ENCODE assay signal across 13 cellular contexts in genomic region chr2:207219716-207220414, GRCh38. TPM values are rescaled to one million over a fixed set of nuclear protein-coding genes. Genes with fewer than 3 reads are reported as not detected.
DNase-seq lines count a peak whose midpoint lies in the region; ATAC-seq, FAIRE-seq and TF ChIP-seq lines count a peak whose summit lies in the region.
"Had no signal": no experiment of that assay in that cellular context is flagged by ENCODE, and none has a peak within 500 bp of the region (broad histone marks: within the 10 kb centered on the region; RNA-seq: fewer than 3 reads in every experiment).

No MANE protein-coding gene starts in this region.

- CTCF ChIA-PET in activated naive CD4-positive, alpha-beta T cell treated with anti-CD3 and anti-CD28 coated beads for 36 hours (lab: Charles Lee) = interaction anchor here (1.2 kb wide), 1 partner anchor 15 kb away, joined by 3 read pairs; no protein-coding TSS in a partner anchor

- H3K9me3 ChIP-seq in SJSA1 (replicated peaks) = no peaks in the 10 kb centered on the region

- H3K36me3 ChIP-seq in SJSA1 = no peaks in the 10 kb centered on the region

- FAIRE-seq in GM12891 (lab: Jason Lieb, UNC) = no peak

- ATAC-seq in GM19395 (IDR thresholded peaks at IDR 0.05; ENCODE audit: unreplicated experiment) = no peak

- DNase-seq in H4 (ENCODE audit: low spot score) (peak; percentile 58), SJSA1 (ENCODE audit: low read depth in 1 of 2, low spot score in 2 of 2) (peak; percentile 60 to 64), fibroblast of gingiva (ENCODE audit: low read depth) (peak; percentile 61), skeletal muscle cell (ENCODE audit: low read depth) (peak; percentile 72), GM12891 (ENCODE audit: insufficient read length, low spot score) (no peak)
- DNase-seq in activated naive CD4-positive, alpha-beta T cell treated with anti-CD3 and anti-CD28 coated beads for 36 hours = no peak
- DNase-seq: activated CD4-positive, alpha-beta memory T cell treated with anti-CD3 and anti-CD28 coated beads, Interleukin-2, amount 10 ng/mL, durations not matched to agents 7 days and 5 days; DND-41; NCI-H774; stimulated activated CD4-positive, alpha-beta T cell treated with anti-CD3 and anti-CD28 coated beads, Interleukin-2, amount 100 ng/mL, for 48 hours had no signal

- no peaks in the 10 kb centered on the region for H3K36me3 Mint-ChIP-seq in activated naive CD4-positive, alpha-beta T cell treated with anti-CD3 and anti-CD28 coated beads for 36 hours (ENCODE audit: low read depth)
- H3K36me3 Mint-ChIP-seq: activated naive CD8-positive, alpha-beta T cell had no signal

- no peaks in the 10 kb centered on the region for H3K9me3 Mint-ChIP-seq in activated naive CD4-positive, alpha-beta T cell treated with anti-CD3 and anti-CD28 coated beads for 36 hours
- H3K9me3 Mint-ChIP-seq: activated CD4-positive, alpha-beta memory T cell treated with anti-CD3 and anti-CD28 coated beads, Interleukin-2, amount 10 ng/mL, durations not matched to agents 7 days and 5 days; neural crest cell had no signal

- peaks cover 21% of the 10 kb centered on the region for H3K4me1 ChIP-seq in SJSA1 (replicated peaks)

- intact Hi-C loops in activated naive CD4-positive, alpha-beta T cell treated with anti-CD3 and anti-CD28 coated beads for 36 hours (cut with micrococcal nuclease) = no loop called here

- peak overlapping the region; percentile 57 for H3K27ac ChIP-seq in SJSA1

- no peak overlapping the region for H3K27ac Mint-ChIP-seq in activated naive CD4-positive, alpha-beta T cell treated with anti-CD3 and anti-CD28 coated beads for 36 hours
- H3K27ac Mint-ChIP-seq: activated CD4-positive, alpha-beta memory T cell treated with anti-CD3 and anti-CD28 coated beads, Interleukin-2, amount 10 ng/mL, durations not matched to agents 7 days and 5 days; activated naive CD8-positive, alpha-beta T cell had no signal

- peaks cover 24% of the 10 kb centered on the region for H3K4me1 Mint-ChIP-seq in activated naive CD4-positive, alpha-beta T cell treated with anti-CD3 and anti-CD28 coated beads for 36 hours (ENCODE audit: low read depth)

- no peak for TF ChIP-seq POLR2A in GM12891 (IDR thresholded peaks at IDR 0.05; ENCODE audit: low read depth, low read length)

- no peaks in the 10 kb centered on the region for H3K27me3 ChIP-seq in SJSA1 (replicated peaks)

- H3K4me3 Mint-ChIP-seq in activated naive CD4-positive, alpha-beta T cell treated with anti-CD3 and anti-CD28 coated beads for 36 hours = no peak overlapping the region
- H3K4me3 Mint-ChIP-seq: activated CD4-positive, alpha-beta memory T cell treated with anti-CD3 and anti-CD28 coated beads, Interleukin-2, amount 10 ng/mL, durations not matched to agents 7 days and 5 days; activated naive CD8-positive, alpha-beta T cell; neural crest cell had no signal

- H3K27me3 Mint-ChIP-seq in activated naive CD4-positive, alpha-beta T cell treated with anti-CD3 and anti-CD28 coated beads for 36 hours (ENCODE audit: low read depth) = no peaks in the 10 kb centered on the region
- H3K27me3 Mint-ChIP-seq: activated naive CD8-positive, alpha-beta T cell had no signal

- H3K4me3 ChIP-seq in SJSA1 = no peak overlapping the region
- H3K4me3 ChIP-seq in skeletal muscle cell (ENCODE audit: low read depth, low read length) = no peak overlapping the region

TF ChIP-seq in GM12891, 5 proteins besides CTCF, POLR2A, EP300 and RAD21:
- no peak for TF ChIP-seq POLR2AphosphoS5 (IDR thresholded peaks at IDR 0.05; ENCODE audit: low read depth, low read length)
- TF ChIP-seq PAX5 (IDR thresholded peaks at IDR 0.05; ENCODE audit: insufficient read depth, low read length, severe bottlenecking) = no peak
- no peak for TF ChIP-seq TAF1 (IDR thresholded peaks at IDR 0.05; ENCODE audit: low read depth, low read length)
- no peak for TF ChIP-seq SPI1 (IDR thresholded peaks at IDR 0.05; ENCODE audit: low read depth, low read length)
- TF ChIP-seq POU2F2 (IDR thresholded peaks at IDR 0.05; ENCODE audit: low read depth, low read length) = no peak

RNA-seq across cellular contexts. Expression of gene KLF7, which starts 54.1 kb away (rescaled TPM):
- total RNA-seq in H4 (2014; rRNA removed; shearing (Covaris generic)) = 2.6 and 6.8 TPM in 2 replicates
- 6.8 and 13.1 TPM in 2 replicates for total RNA-seq in SJSA1 (2014; rRNA removed; shearing (Covaris generic))
- 6.7 TPM for polyA plus RNA-seq in GM12891 (2012; ENCODE audit: low read depth, missing spikeins)
- total RNA-seq in activated naive CD4-positive, alpha-beta T cell treated with anti-CD3 and anti-CD28 coated beads for 36 hours = 10 to 100 TPM; 30.1 to 32.2 TPM

Comparison
In these comparisons a context has a peak if more than half of its experiments do, and no peak if none do; other contexts are left out.
1. DNase-seq: peak in H4 (single experiment), SJSA1 (2 of 2), fibroblast of gingiva (single experiment) and skeletal muscle cell (single experiment); none in GM12891 (single experiment) and activated naive CD4-positive, alpha-beta T cell treated with anti-CD3 and anti-CD28 coated beads for 36 hours (single experiment).